ENCODE assay signal across 22 cellular contexts in the genomic region with DNA sequence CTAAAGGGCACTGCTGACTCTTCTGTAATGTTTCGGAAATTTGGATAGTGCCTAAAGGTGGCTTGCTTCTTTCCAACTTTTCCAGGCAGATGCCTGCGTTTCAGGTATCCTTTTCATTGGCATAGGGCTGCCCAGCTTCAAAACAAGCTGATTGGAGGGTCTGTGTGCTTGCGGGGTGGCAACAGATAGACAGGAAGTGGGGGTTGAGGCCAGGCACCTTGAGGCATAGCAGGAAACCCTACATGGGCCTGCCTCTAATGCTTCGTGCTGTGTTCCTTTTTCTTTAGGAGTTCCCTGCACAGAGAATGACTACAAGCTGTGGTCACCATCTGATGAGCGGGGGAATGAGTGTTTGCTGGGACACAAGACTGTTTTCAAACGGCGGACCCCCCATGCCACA.
DNase-seq lines count a peak whose midpoint lies in the region; ATAC-seq, FAIRE-seq and TF ChIP-seq lines count a peak whose summit lies in the region.
"Had no signal": no experiment of that assay in that cellular context is flagged by ENCODE, and none has a peak within 500 bp of the region (broad histone marks: within the 10 kb centered on the region; RNA-seq: fewer than 3 reads in every experiment).

No MANE protein-coding gene starts in this region.

- no peak for FAIRE-seq in HTR-8/SVneo (lab: Jason Lieb, UNC)
- FAIRE-seq: endometrium, islet of Langerhans had no signal

- TF ChIP-seq CTCF in DND-41 (IDR thresholded peaks at IDR 0.05; ENCODE audit: borderline replicate concordance, extremely low read depth, low read length, poor library complexity, severe bottlenecking): no peak

- no peak overlapping the region for H2AFZ ChIP-seq in DND-41 (ENCODE audit: low read depth, low read length)
- H2AFZ ChIP-seq: parathyroid adenoma had no signal

- no peak overlapping the region for H3K4me3 ChIP-seq in DND-41 (ENCODE audit: low read depth in 1 of 2, low read length in 2 of 2)
- H3K4me3 ChIP-seq: testis had no signal

- POLR2A ChIA-PET in activated CD8-positive, alpha-beta T cell treated with anti-CD3 and anti-CD28 coated beads, Interleukin-2, amount 10 ng/mL, durations not matched to agents 7 days and 5 days (lab: Charles Lee): interaction anchor here (1.5 kb wide), 1 partner anchor 253 kb away, joined by 4 read pairs; the partner anchor contains the start of gene SC5D

- DNase-seq in activated CD4-positive, CD25-positive, alpha-beta regulatory T cell treated with anti-CD3 and anti-CD28 coated beads, Interleukin-2, amount 50 U/mL, for 72 hours: no peak
- DNase-seq in DND-41 (peak; percentile 63), islet precursor cell (peak; percentile 2), HTR-8/SVneo (ENCODE audit: insufficient read length, low spot score) (no peak), mesenteric fat pad (ENCODE audit: low spot score) (no peak), NCI-H446 treated with DMSO at 0.1 percent for 48 hours (lab: John Stamatoyannopoulos, UW) (no peak)
- peak; percentile 59 for DNase-seq in activated CD8-positive, alpha-beta T cell treated with anti-CD3 and anti-CD28 coated beads, Interleukin-2, amount 10 ng/mL, durations not matched to agents 7 days and 5 days
- DNase-seq: aorta; DMS153; naive B cell; NCI-H1436 treated with DMSO at 0.1 percent for 48 hours; NCI-H2171; OCI-M1; SHP77 treated with DMSO at 0.1 percent for 48 hours; stimulated activated CD4-positive, alpha-beta T cell treated with anti-CD3 and anti-CD28 coated beads, Interleukin-4, amount 100 ng/mL, for 1 hour; testis; WERI-Rb-1 had no signal

- peak overlapping the region; percentile 82 for H3K27ac Mint-ChIP-seq in activated CD8-positive, alpha-beta T cell treated with anti-CD3 and anti-CD28 coated beads, Interleukin-2, amount 10 ng/mL, durations not matched to agents 7 days and 5 days

- H3K36me3 ChIP-seq in DND-41 (ENCODE audit: insufficient read depth, low read length): peaks cover 55% of the 10 kb centered on the region
- H3K36me3 ChIP-seq: WERI-Rb-1 had no signal

- H3K4me1 ChIP-seq in DND-41 (ENCODE audit: insufficient read depth, low read length): peaks cover 18% of the 10 kb centered on the region
- H3K4me1 ChIP-seq: parathyroid adenoma, testis had no signal

- peaks cover 47% of the 10 kb centered on the region for H3K4me1 Mint-ChIP-seq in activated CD8-positive, alpha-beta T cell treated with anti-CD3 and anti-CD28 coated beads, Interleukin-2, amount 10 ng/mL, durations not matched to agents 7 days and 5 days (ENCODE audit: low read depth)

- H3K79me2 ChIP-seq in DND-41 (ENCODE audit: insufficient read depth, low read length): no peaks in the 10 kb centered on the region
- H3K79me2 ChIP-seq: parathyroid adenoma had no signal

- H3K36me3 Mint-ChIP-seq in activated CD8-positive, alpha-beta T cell treated with anti-CD3 and anti-CD28 coated beads, Interleukin-2, amount 10 ng/mL, durations not matched to agents 7 days and 5 days (ENCODE audit: low read depth): peaks cover 67% of the 10 kb centered on the region

- no peaks in the 10 kb centered on the region for H4K20me1 ChIP-seq in DND-41 (ENCODE audit: insufficient read depth, low read length)

- H3K4me3 Mint-ChIP-seq in activated CD8-positive, alpha-beta T cell treated with anti-CD3 and anti-CD28 coated beads, Interleukin-2, amount 10 ng/mL, durations not matched to agents 7 days and 5 days: peak overlapping the region; percentile 28

- no peaks in the 10 kb centered on the region for H3K9me3 ChIP-seq in DND-41 (ENCODE audit: insufficient read depth, low read length, severe bottlenecking)
- H3K9me3 ChIP-seq: testis had no signal

- no peaks in the 10 kb centered on the region for H3K9me3 Mint-ChIP-seq in activated CD8-positive, alpha-beta T cell treated with anti-CD3 and anti-CD28 coated beads, Interleukin-2, amount 10 ng/mL, durations not matched to agents 7 days and 5 days (ENCODE audit: insufficient read depth)
- H3K9me3 Mint-ChIP-seq: naive B cell had no signal

- peak; percentile 56 to 67 for ATAC-seq in activated CD4-positive, CD25-positive, alpha-beta regulatory T cell treated with anti-CD3 and anti-CD28 coated beads, Interleukin-2, amount 50 U/mL, for 24 hours
- ATAC-seq in DND-41 (ENCODE audit: insufficient read depth, low read depth): peak; percentile 99
- peak; percentile 79 for ATAC-seq in activated CD8-positive, alpha-beta T cell treated with anti-CD3 and anti-CD28 coated beads, Interleukin-2, amount 10 ng/mL, durations not matched to agents 7 days and 5 days

- H3K4me2 ChIP-seq in DND-41 (ENCODE audit: insufficient read depth, low read length): 0 out of 2 replicates have a peak overlapping the region, but pooled peaks have one; percentile 5

- no peaks in the 10 kb centered on the region for H3K27me3 ChIP-seq in DND-41 (ENCODE audit: insufficient read depth, low read length, poor library complexity)
- H3K27me3 ChIP-seq: testis had no signal

- H3K27ac ChIP-seq in DND-41 (ENCODE audit: low read length): peak overlapping the region; percentile 69
- H3K27ac ChIP-seq: 22Rv1, parathyroid adenoma, testis, WERI-Rb-1 had no signal

- CTCF ChIA-PET in activated CD8-positive, alpha-beta T cell treated with anti-CD3 and anti-CD28 coated beads, Interleukin-2, amount 10 ng/mL, durations not matched to agents 7 days and 5 days (lab: Charles Lee): no interaction called here

- peak overlapping the region; percentile 16; the same call in 1 of the 2 replicates for H3K9ac ChIP-seq in DND-41 (ENCODE audit: low read depth, low read length)
- H3K9ac ChIP-seq: parathyroid adenoma had no signal

- no peaks in the 10 kb centered on the region for H3K27me3 Mint-ChIP-seq in activated CD8-positive, alpha-beta T cell treated with anti-CD3 and anti-CD28 coated beads, Interleukin-2, amount 10 ng/mL, durations not matched to agents 7 days and 5 days (ENCODE audit: low read depth)
- H3K27me3 Mint-ChIP-seq: naive B cell had no signal

Comparison
In these comparisons a context has a peak if more than half of its experiments do, and no peak if none do; other contexts are left out.
1. DNase-seq: peak in DND-41 (single experiment), activated CD8-positive, alpha-beta T cell treated with anti-CD3 and anti-CD28 coated beads, Interleukin-2, amount 10 ng/mL, durations not matched to agents 7 days and 5 days (single experiment) and islet precursor cell (single experiment); none in activated CD4-positive, CD25-positive, alpha-beta regulatory T cell treated with anti-CD3 and anti-CD28 coated beads, Interleukin-2, amount 50 U/mL, for 72 hours (single experiment), HTR-8/SVneo (single experiment), mesenteric fat pad (single experiment) and NCI-H446 treated with DMSO at 0.1 percent for 48 hours (single experiment).
2. Peak in every context shown above with its lines, with median percentiles within 50 percentile points of each other: ATAC-seq.